ENCODE assay signal across 1 cellular context in the genomic region with DNA sequence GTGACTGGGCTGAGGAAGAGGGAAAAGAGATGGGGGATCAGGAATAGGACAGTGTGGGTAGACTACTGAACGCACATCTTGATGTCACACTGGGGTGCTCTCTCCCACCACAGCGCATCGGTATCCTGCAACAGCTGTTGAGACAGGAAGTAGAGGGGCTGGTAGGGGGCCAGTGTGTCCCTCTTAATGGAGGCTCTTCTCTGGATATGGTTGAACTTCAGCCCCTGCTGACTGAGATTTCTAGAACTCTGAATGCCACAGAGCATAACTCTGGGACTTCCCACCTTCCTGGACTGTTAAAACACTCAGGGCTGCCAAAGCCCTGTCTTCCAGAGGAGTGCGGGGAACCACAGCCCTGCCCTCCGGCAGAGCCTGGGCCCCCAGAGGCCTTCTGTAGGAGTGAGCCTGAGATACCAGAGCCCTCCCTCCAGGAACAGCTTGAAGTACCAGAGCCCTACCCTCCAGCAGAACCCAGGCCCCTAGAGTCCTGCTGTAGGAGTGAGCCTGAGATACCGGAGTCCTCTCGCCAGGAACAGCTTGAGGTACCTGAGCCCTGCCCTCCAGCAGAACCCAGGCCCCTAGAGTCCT.
TF ChIP-seq lines count a peak whose summit lies in the region.

No MANE protein-coding gene starts in this region.

TF ChIP-seq in GM12878, 131 proteins besides CTCF, POLR2A, EP300 and RAD21:
- no peak for TF ChIP-seq SMARCA5 (IDR thresholded peaks at IDR 0.05)
- no peak for TF ChIP-seq POLR2AphosphoS5 (IDR thresholded peaks at IDR 0.05; ENCODE audit: low read length)
- TF ChIP-seq NR2C2 (IDR thresholded peaks at IDR 0.05; ENCODE audit: borderline replicate concordance, control insufficient read depth, insufficient read length, low read depth), result no peak
- TF ChIP-seq, protein P1, sequence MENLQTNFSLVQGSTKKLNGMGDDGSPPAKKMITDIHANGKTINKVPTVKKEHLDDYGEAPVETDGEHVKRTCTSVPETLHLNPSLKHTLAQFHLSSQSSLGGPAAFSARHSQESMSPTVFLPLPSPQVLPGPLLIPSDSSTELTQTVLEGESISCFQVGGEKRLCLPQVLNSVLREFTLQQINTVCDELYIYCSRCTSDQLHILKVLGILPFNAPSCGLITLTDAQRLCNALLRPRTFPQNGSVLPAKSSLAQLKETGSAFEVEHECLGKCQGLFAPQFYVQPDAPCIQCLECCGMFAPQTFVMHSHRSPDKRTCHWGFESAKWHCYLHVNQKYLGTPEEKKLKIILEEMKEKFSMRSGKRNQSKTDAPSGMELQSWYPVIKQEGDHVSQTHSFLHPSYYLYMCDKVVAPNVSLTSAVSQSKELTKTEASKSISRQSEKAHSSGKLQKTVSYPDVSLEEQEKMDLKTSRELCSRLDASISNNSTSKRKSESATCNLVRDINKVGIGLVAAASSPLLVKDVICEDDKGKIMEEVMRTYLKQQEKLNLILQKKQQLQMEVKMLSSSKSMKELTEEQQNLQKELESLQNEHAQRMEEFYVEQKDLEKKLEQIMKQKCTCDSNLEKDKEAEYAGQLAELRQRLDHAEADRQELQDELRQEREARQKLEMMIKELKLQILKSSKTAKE (IDR thresholded peaks at IDR 0.05; ENCODE audit: low read depth, poor library complexity, severe bottlenecking), result no peak
- no peak for TF ChIP-seq NRF1 (conservative IDR thresholded peaks at IDR 0.05; ENCODE audit: low read depth, low read length)
- no peak for TF ChIP-seq JUNB (IDR thresholded peaks at IDR 0.05)
- TF ChIP-seq, protein P2, sequence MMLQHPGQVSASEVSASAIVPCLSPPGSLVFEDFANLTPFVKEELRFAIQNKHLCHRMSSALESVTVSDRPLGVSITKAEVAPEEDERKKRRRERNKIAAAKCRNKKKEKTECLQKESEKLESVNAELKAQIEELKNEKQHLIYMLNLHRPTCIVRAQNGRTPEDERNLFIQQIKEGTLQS (IDR thresholded peaks at IDR 0.05; ENCODE audit: borderline replicate concordance, extremely low read depth, low read depth, low read length), result no peak
- TF ChIP-seq RELA (IDR thresholded peaks at IDR 0.05; ENCODE audit: borderline replicate concordance, partially characterized antibody), result no peak
- TF ChIP-seq, protein P3, sequence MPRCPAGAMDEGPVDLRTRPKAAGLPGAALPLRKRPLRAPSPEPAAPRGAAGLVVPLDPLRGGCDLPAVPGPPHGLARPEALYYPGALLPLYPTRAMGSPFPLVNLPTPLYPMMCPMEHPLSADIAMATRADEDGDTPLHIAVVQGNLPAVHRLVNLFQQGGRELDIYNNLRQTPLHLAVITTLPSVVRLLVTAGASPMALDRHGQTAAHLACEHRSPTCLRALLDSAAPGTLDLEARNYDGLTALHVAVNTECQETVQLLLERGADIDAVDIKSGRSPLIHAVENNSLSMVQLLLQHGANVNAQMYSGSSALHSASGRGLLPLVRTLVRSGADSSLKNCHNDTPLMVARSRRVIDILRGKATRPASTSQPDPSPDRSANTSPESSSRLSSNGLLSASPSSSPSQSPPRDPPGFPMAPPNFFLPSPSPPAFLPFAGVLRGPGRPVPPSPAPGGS (IDR thresholded peaks at IDR 0.05; ENCODE audit: borderline replicate concordance, insufficient read depth, low read depth, low read length, poor library complexity, severe bottlenecking), result no peak
- TF ChIP-seq, protein P4, sequence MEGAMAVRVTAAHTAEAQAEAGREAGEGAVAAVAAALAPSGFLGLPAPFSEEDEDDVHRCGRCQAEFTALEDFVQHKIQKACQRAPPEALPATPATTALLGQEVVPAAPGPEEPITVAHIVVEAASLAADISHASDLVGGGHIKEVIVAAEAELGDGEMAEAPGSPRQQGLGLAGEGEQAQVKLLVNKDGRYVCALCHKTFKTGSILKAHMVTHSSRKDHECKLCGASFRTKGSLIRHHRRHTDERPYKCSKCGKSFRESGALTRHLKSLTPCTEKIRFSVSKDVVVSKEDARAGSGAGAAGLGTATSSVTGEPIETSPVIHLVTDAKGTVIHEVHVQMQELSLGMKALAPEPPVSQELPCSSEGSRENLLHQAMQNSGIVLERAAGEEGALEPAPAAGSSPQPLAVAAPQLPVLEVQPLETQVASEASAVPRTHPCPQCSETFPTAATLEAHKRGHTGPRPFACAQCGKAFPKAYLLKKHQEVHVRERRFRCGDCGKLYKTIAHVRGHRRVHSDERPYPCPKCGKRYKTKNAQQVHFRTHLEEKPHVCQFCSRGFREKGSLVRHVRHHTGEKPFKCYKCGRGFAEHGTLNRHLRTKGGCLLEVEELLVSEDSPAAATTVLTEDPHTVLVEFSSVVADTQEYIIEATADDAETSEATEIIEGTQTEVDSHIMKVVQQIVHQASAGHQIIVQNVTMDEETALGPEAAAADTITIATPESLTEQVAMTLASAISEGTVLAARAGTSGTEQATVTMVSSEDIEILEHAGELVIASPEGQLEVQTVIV (IDR thresholded peaks at IDR 0.05; ENCODE audit: borderline replicate concordance, partially characterized antibody), result no peak
- TF ChIP-seq ZSCAN29 (IDR thresholded peaks at IDR 0.05), result no peak
- no peak for TF ChIP-seq CBX5 (IDR thresholded peaks at IDR 0.05; ENCODE audit: low read depth)
- TF ChIP-seq CREM (IDR thresholded peaks at IDR 0.05; ENCODE audit: low read depth), result no peak
- TF ChIP-seq TARDBP (IDR thresholded peaks at IDR 0.05; ENCODE audit: borderline replicate concordance), result no peak
- no peak for TF ChIP-seq ZNF622 (IDR thresholded peaks at IDR 0.05)
- TF ChIP-seq EGR1 (IDR thresholded peaks at IDR 0.05; ENCODE audit: borderline replicate concordance in 1 of 2, low read depth in 2 of 2, low read length in 2 of 2), result no peak
- TF ChIP-seq ETV6 (conservative IDR thresholded peaks at IDR 0.05 in 1 of 2, IDR thresholded peaks at IDR 0.05 in 1 of 2; ENCODE audit: borderline replicate concordance in 1 of 2, low read depth in 1 of 2), result no peak
- no peak for TF ChIP-seq CHD4 (IDR thresholded peaks at IDR 0.05)
- TF ChIP-seq FOS (IDR thresholded peaks at IDR 0.05; ENCODE audit: borderline replicate concordance, extremely low read depth, insufficient read length), result no peak
TF ChIP-seq in GM12878: peak in this region for 0.
